ENCODE assay signal across 12 cellular contexts in genomic region chrX:51742586-51742985, GRCh38. TPM values are rescaled to one million over a fixed set of nuclear protein-coding genes. Genes with fewer than 3 reads are reported as not detected.
DNase-seq lines count a peak whose midpoint lies in the region; ATAC-seq and TF ChIP-seq lines count a peak whose summit lies in the region.
"Had no signal": no experiment of that assay in that cellular context is flagged by ENCODE, and none has a peak within 500 bp of the region (broad histone marks: within the 10 kb centered on the region; RNA-seq: fewer than 3 reads in every experiment).

No MANE protein-coding gene starts in this region.

- no peaks in the 10 kb centered on the region for H3K9me3 ChIP-seq in SK-N-MC (ENCODE audit: low read depth, low read length)
- H3K9me3 ChIP-seq in smooth muscle cell (replicated peaks; ENCODE audit: low read depth) = no peaks in the 10 kb centered on the region

- H3K4me2 ChIP-seq in smooth muscle cell = peak overlapping the region; percentile 89

- peaks cover 5% of the 10 kb centered on the region for H3K27me3 Mint-ChIP-seq in T-helper 2 cell treated with Interferon-gamma antibody and Interleukin-4, amounts not matched to agents 5 μg/mL and 100 μg/mL, for 36 hours (ENCODE audit: low read depth)

- no peak for TF ChIP-seq CTCF in smooth muscle cell (IDR thresholded peaks at IDR 0.05; ENCODE audit: borderline replicate concordance, insufficient read depth, poor library complexity, severe bottlenecking)

- H3K4me3 ChIP-seq in SK-N-MC (peak overlapping the region; percentile 87), smooth muscle cell (peak overlapping the region; percentile 64)

- TF ChIP-seq POLR2A in erythroblast (IDR thresholded peaks at IDR 0.05; ENCODE audit: low read length) = no peak

- peaks cover 4% of the 10 kb centered on the region for H3K4me1 ChIP-seq in smooth muscle cell (ENCODE audit: low read depth)

- no peaks in the 10 kb centered on the region for H3F3A ChIP-seq in smooth muscle cell (ENCODE audit: low read depth)

- peak overlapping the region; percentile 89 for H2AFZ ChIP-seq in smooth muscle cell (ENCODE audit: low read depth)

- ATAC-seq in HG03280 (IDR thresholded peaks at IDR 0.05; ENCODE audit: unreplicated experiment) = no peak

- no peak for DNase-seq in T-helper 2 cell treated with Interferon-gamma antibody and Interleukin-4, amounts not matched to agents 5 μg/mL and 100 μg/mL, for 36 hours (ENCODE audit: low spot score)
- DNase-seq in T-helper 2 cell = no peak
- no peak for DNase-seq in SK-N-MC (ENCODE audit: low read depth, low spot score)
- peak; percentile 50 for DNase-seq in iPS DF 19.7 (ENCODE audit: low read depth, low spot score)
- DNase-seq in smooth muscle cell (lab: John Stamatoyannopoulos, UW; ENCODE audit: unreplicated experiment) = no peak
- DNase-seq in HuH-7.5 (ENCODE audit: low spot score) = no peak
- no peak for DNase-seq in erythroblast (lab: John Stamatoyannopoulos, UW)
- DNase-seq: NCI-H226 had no signal

- H3K27me3 ChIP-seq in smooth muscle cell (ENCODE audit: low read depth) = peaks cover 8% of the 10 kb centered on the region

- H3K4me1 Mint-ChIP-seq in T-helper 2 cell treated with Interferon-gamma antibody and Interleukin-4, amounts not matched to agents 5 μg/mL and 100 μg/mL, for 36 hours (ENCODE audit: low read depth) = peaks cover 16% of the 10 kb centered on the region

- H3K27ac ChIP-seq in SK-N-MC (no peak overlapping the region), smooth muscle cell (ENCODE audit: low read depth) (no peak overlapping the region)

- peak overlapping the region; percentile 85 for H3K27ac Mint-ChIP-seq in T-helper 2 cell treated with Interferon-gamma antibody and Interleukin-4, amounts not matched to agents 5 μg/mL and 100 μg/mL, for 36 hours

- peaks cover 15% of the 10 kb centered on the region for H3K9me3 Mint-ChIP-seq in T-helper 2 cell treated with Interferon-gamma antibody and Interleukin-4, amounts not matched to agents 5 μg/mL and 100 μg/mL, for 36 hours

- 67% methylated on average over 3 of the region's 3 CpGs for WGBS in smooth muscle cell (ENCODE audit: low lambda C conversion rate)

- H4K20me1 ChIP-seq in smooth muscle cell (ENCODE audit: low read depth) = no peaks in the 10 kb centered on the region

- H3K9ac ChIP-seq in SK-N-MC (ENCODE audit: insufficient read length) (no peak overlapping the region), smooth muscle cell (ENCODE audit: low read depth) (no peak overlapping the region)

- H3K36me3 ChIP-seq in SK-N-MC (ENCODE audit: insufficient read depth, low read length) (peaks cover 13% of the 10 kb centered on the region), smooth muscle cell (ENCODE audit: low read depth) (no peaks in the 10 kb centered on the region)

- H3K79me2 ChIP-seq in smooth muscle cell (ENCODE audit: low read depth) = no peaks in the 10 kb centered on the region

- H3K4me3 Mint-ChIP-seq in T-helper 2 cell treated with Interferon-gamma antibody and Interleukin-4, amounts not matched to agents 5 μg/mL and 100 μg/mL, for 36 hours = peak overlapping the region; percentile 96

- H3K36me3 Mint-ChIP-seq in T-helper 2 cell treated with Interferon-gamma antibody and Interleukin-4, amounts not matched to agents 5 μg/mL and 100 μg/mL, for 36 hours (ENCODE audit: low read depth) = peaks cover 32% of the 10 kb centered on the region

RNA-seq across cellular contexts. Expression of gene GSPT2, which starts 0.7 kb away (rescaled TPM):
- 6.9 and 10.8 TPM in 2 replicates for total RNA-seq in smooth muscle cell
- 7.7 and 9.1 TPM in 2 replicates for polyA plus RNA-seq in smooth muscle cell

RNA-seq across cellular contexts. Expression of gene CENPVL1, which starts 32.3 kb away (rescaled TPM):
- total RNA-seq in smooth muscle cell = not detected in 2 replicates
- polyA plus RNA-seq in smooth muscle cell = not detected in 2 replicates
- total RNA-seq: A172; naive thymus-derived CD8-positive, alpha-beta T cell had no signal
- polyA plus RNA-seq: esophagus; naive thymus-derived CD8-positive, alpha-beta T cell had no signal

RNA-seq across cellular contexts. Expression of gene CENPVL2, which starts 60.0 kb away (rescaled TPM):
- not detected in 2 replicates for total RNA-seq in smooth muscle cell
- not detected in 2 replicates for polyA plus RNA-seq in smooth muscle cell
- total RNA-seq: A172; naive thymus-derived CD8-positive, alpha-beta T cell had no signal
- polyA plus RNA-seq: esophagus; naive thymus-derived CD8-positive, alpha-beta T cell had no signal
